ENCODE assay signal across 8 cellular contexts in the genomic region with DNA sequence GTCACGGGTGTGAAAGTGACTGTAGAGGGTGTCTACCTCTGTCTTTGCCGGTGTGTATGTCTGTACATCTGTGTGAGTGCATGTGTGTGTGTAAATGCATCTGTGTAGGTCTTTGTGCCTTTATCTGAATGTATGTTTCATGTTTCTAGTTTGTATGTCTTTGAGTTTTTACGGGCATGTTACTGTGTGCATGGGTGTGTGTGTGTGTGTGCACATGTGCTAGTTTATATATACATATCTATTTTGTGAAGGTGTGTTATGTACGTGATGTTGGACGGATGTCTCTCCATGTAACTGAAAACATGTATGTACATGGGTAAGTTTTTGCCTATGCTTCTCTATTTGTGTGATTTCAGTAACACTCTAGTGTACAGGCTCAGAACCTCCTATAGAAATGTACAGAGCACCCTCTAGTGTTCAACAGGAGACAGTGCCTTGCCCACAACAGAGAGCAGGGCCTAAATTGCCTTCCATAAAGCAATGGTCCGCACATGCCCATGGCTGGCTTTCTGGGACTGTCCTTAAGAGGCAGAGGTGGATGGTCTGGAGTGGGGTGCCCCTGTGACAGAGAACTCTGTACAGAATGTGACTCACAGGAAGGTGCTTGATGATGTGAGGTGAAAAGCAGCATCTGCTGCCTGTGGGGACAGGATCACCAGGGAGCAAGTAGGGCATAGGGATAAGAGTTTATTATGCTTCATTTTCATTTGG.
DNase-seq lines count a peak whose midpoint lies in the region; ATAC-seq and TF ChIP-seq lines count a peak whose summit lies in the region.

No MANE protein-coding gene starts in this region.

- H3K14ac ChIP-seq in IMR-90 (replicated peaks; ENCODE audit: low read depth, low read length) = peak overlapping the region; percentile 43; the same call in 1 of the 2 replicates

- H3K23ac ChIP-seq in IMR-90 (ENCODE audit: low read depth, low read length) = no peak overlapping the region

- WGBS in IMR-90 (ENCODE audit: extremely low coverage in 2 of 2, insufficient read length in 1 of 2), 2 experiments = no CpG with 5 or more reads among the region's 6 CpGs

- ATAC-seq in GM21825 (IDR thresholded peaks at IDR 0.05; ENCODE audit: unreplicated experiment) = peak; percentile 100
- ATAC-seq in IMR-90 (ENCODE audit: low read depth) = peak; percentile 94

- TF ChIP-seq POLR2A in IMR-90 (IDR thresholded peaks at IDR 0.05; ENCODE audit: low read depth, low read length) = no peak

- peak overlapping the region; percentile 45; the same call in 1 of the 2 replicates for H2BK20ac ChIP-seq in IMR-90 (ENCODE audit: low read depth, low read length)

- H4K5ac ChIP-seq in IMR-90 (ENCODE audit: low read depth, low read length) = no peak overlapping the region; the same call in 1 of the 2 replicates

- H3K9me3 ChIP-seq in IMR-90 (ENCODE audit: control insufficient read depth, insufficient read depth, low read length) (no peaks in the 10 kb centered on the region), OCI-LY3 (ENCODE audit: insufficient read depth, low read length) (no peaks in the 10 kb centered on the region)

- peak overlapping the region; percentile 73; the same call in 1 of the 2 replicates for H2AK5ac ChIP-seq in IMR-90 (ENCODE audit: low read depth, low read length)

- H3K4me3 ChIP-seq in IMR-90 (ENCODE audit: insufficient read depth, low read depth, low read length) (no peak overlapping the region), OCI-LY3 (ENCODE audit: low read length) (peak overlapping the region; percentile 63), astrocyte of the spinal cord (ENCODE audit: low read depth, low read length) (no peak overlapping the region)

- no peak overlapping the region for H3K27ac Mint-ChIP-seq in activated naive CD4-positive, alpha-beta T cell treated with anti-CD3 and anti-CD28 coated beads for 36 hours

- H3K18ac ChIP-seq in IMR-90 (ENCODE audit: low read depth, low read length) = no peak overlapping the region

- no peaks in the 10 kb centered on the region for H4K20me1 ChIP-seq in IMR-90 (ENCODE audit: insufficient read depth, low read length)
- H4K20me1 ChIP-seq in OCI-LY3 (ENCODE audit: insufficient read depth, low read length) = no peaks in the 10 kb centered on the region

- peak overlapping the region; percentile 51 for H2BK5ac ChIP-seq in IMR-90 (ENCODE audit: low read depth, low read length, poor library complexity, severe bottlenecking)

- H3K27ac ChIP-seq in IMR-90 (ENCODE audit: insufficient read depth, low read length) (no peak overlapping the region), OCI-LY3 (ENCODE audit: low read length) (no peak overlapping the region)

- H2AK9ac ChIP-seq in IMR-90 (replicated peaks; ENCODE audit: low read depth, low read length, poor library complexity) = no peak overlapping the region

- no TSS peak for BruUV-seq in IMR-90 (replicated peaks; lab: Mats Ljungman, UMichigan)

- H3K9ac ChIP-seq in IMR-90 (ENCODE audit: low read depth, low read length) (0 out of 2 replicates have a peak overlapping the region, but pooled peaks have one; percentile 22), OCI-LY3 (ENCODE audit: low read length) (peak overlapping the region; percentile 10; the same call in 1 of the 2 replicates)

- peak; percentile 97 for TF ChIP-seq RAD21 in IMR-90 (IDR thresholded peaks at IDR 0.05; ENCODE audit: low read length)

- H3K9me3 Mint-ChIP-seq in activated naive CD4-positive, alpha-beta T cell treated with anti-CD3 and anti-CD28 coated beads for 36 hours = no peaks in the 10 kb centered on the region

- no peaks in the 10 kb centered on the region for H3K79me2 ChIP-seq in OCI-LY3 (ENCODE audit: low read length)

- intact Hi-C loops in activated naive CD4-positive, alpha-beta T cell treated with anti-CD3 and anti-CD28 coated beads for 36 hours (cut with micrococcal nuclease) = loop anchor here (1.0 to 10.0 kb wide), 7 partner anchors 243 to 1454 kb away; no protein-coding TSS in a partner anchor
- intact Hi-C loops in IMR-90 (cut with micrococcal nuclease) = loop anchor here (1.0 to 10.0 kb wide), 8 partner anchors 86 to 1192 kb away; no protein-coding TSS in a partner anchor

- peak overlapping the region in 1 of 2 experiments; percentile 64; a peak in 1 of 4 replicates for H4K8ac ChIP-seq in IMR-90 (ENCODE audit: low read depth in 2 of 2, low read length in 2 of 2)

- H3K9me1 ChIP-seq in IMR-90 (ENCODE audit: insufficient read depth, low read length) = peaks cover 4% of the 10 kb centered on the region; the same call in 1 of the 2 replicates

- H3K4me1 ChIP-seq in IMR-90 (ENCODE audit: control insufficient read depth, insufficient read depth, low read length) = peaks cover 3% of the 10 kb centered on the region
- peaks cover 10% of the 10 kb centered on the region for H3K4me1 ChIP-seq in OCI-LY3 (ENCODE audit: low read length)

- no peaks in the 10 kb centered on the region for H3K79me1 ChIP-seq in IMR-90 (ENCODE audit: low read depth in 1 of 2, low read length in 2 of 2)

- 0 out of 3 replicates have a peak overlapping the region, but pooled peaks have one; percentile 5 for H2BK15ac ChIP-seq in IMR-90 (ENCODE audit: low read depth, low read length)

- 0 out of 2 replicates have a peak overlapping the region, but pooled peaks have one; percentile 13 for H4K91ac ChIP-seq in IMR-90 (ENCODE audit: insufficient read depth, low read depth, low read length)

- no peaks in the 10 kb centered on the region for H3K4me1 Mint-ChIP-seq in activated naive CD4-positive, alpha-beta T cell treated with anti-CD3 and anti-CD28 coated beads for 36 hours (ENCODE audit: low read depth)

- POLR2A ChIA-PET in IMR-90 (lab: Charles Lee; ENCODE audit: unreplicated experiment) = no interaction called here

- H3K4me3 Mint-ChIP-seq in activated naive CD4-positive, alpha-beta T cell treated with anti-CD3 and anti-CD28 coated beads for 36 hours = no peak overlapping the region

- no peak overlapping the region for H3K56ac ChIP-seq in IMR-90 (ENCODE audit: extremely low read depth, insufficient read depth, low read length)

- in situ Hi-C loops in IMR-90 (cut with MboI; ENCODE audit: low sequenced_read_pairs) = loop anchor here (5.0 to 10.0 kb wide), 3 partner anchors 244 to 722 kb away; a partner anchor contains a TSS
- in situ Hi-C loops in astrocyte of the spinal cord (cut with HindIII; ENCODE audit: low sequenced_read_pairs) = no loop called here

- H2AFZ ChIP-seq in IMR-90 (replicated peaks; ENCODE audit: low read length, poor library complexity) (peak overlapping the region; percentile 87), OCI-LY3 (ENCODE audit: low read depth, low read length) (peak overlapping the region; percentile 78)

- H3K27me3 ChIP-seq in IMR-90 (ENCODE audit: control insufficient read depth, insufficient read depth, low read length) (no peaks in the 10 kb centered on the region), OCI-LY3 (ENCODE audit: low read depth, low read length) (no peaks in the 10 kb centered on the region)

- peak overlapping the region; percentile 51 for H3K4ac ChIP-seq in IMR-90 (ENCODE audit: low read depth, low read length)

- H3K36me3 Mint-ChIP-seq in activated naive CD4-positive, alpha-beta T cell treated with anti-CD3 and anti-CD28 coated beads for 36 hours (ENCODE audit: low read depth) = no peaks in the 10 kb centered on the region

- peak; percentile 94 for TF ChIP-seq CTCF in IMR-90 (conservative IDR thresholded peaks at IDR 0.05; ENCODE audit: low read depth, low read length)
- peak; percentile 97 for TF ChIP-seq CTCF in OCI-LY3 (IDR thresholded peaks at IDR 0.05; ENCODE audit: low read depth, low read length)
- TF ChIP-seq CTCF in astrocyte of the spinal cord (IDR thresholded peaks at IDR 0.05; ENCODE audit: low read depth, low read length) = peak; percentile 93

- peaks cover 17% of the 10 kb centered on the region for H3K27me3 Mint-ChIP-seq in activated naive CD4-positive, alpha-beta T cell treated with anti-CD3 and anti-CD28 coated beads for 36 hours (ENCODE audit: low read depth)

- CTCF ChIA-PET in activated naive CD4-positive, alpha-beta T cell treated with anti-CD3 and anti-CD28 coated beads for 36 hours (lab: Charles Lee) = interaction anchor here (0.6 kb wide), 1 partner anchor 1192 kb away, joined by 3 read pairs; no protein-coding TSS in a partner anchor
- CTCF ChIA-PET in IMR-90 (lab: Yijun Ruan, JAX) = no interaction called here

- peak; percentile 42 for DNase-seq in activated naive CD4-positive, alpha-beta T cell treated with anti-CD3 and anti-CD28 coated beads for 36 hours
- no peak for DNase-seq in activated naive CD4-positive, alpha-beta T cell (lab: John Stamatoyannopoulos, UW)
- DNase-seq in IMR-90 = peak; percentile 84
- DNase-seq in astrocyte of the spinal cord (ENCODE audit: low read depth, low spot score) = peak; percentile 80
- DNase-seq in iPS-NIHi11 (ENCODE audit: low spot score) = peak; percentile 69
- DNase-seq in stimulated activated CD4-positive, alpha-beta T cell treated with anti-CD3 and anti-CD28 coated beads, Interleukin-1b, Interleukin-23, amount 100 ng/mL, for 48 hours = peak; percentile 8

- H3K4me2 ChIP-seq in IMR-90 (ENCODE audit: low read depth, low read length) = no peak overlapping the region
- H3K4me2 ChIP-seq in OCI-LY3 (ENCODE audit: low read length) = peak overlapping the region; percentile 76

- H3K36me3 ChIP-seq in IMR-90 (ENCODE audit: control insufficient read depth, insufficient read depth, low read length) (no peaks in the 10 kb centered on the region), OCI-LY3 (replicated peaks; ENCODE audit: low read depth, low read length) (no peaks in the 10 kb centered on the region)

- dilution Hi-C loops in IMR-90 (cut with HindIII; ENCODE audit: low sequenced_read_pairs, unreplicated experiment) = no loop called here

- peak overlapping the region; percentile 61; the same call in 1 of the 2 replicates for H2BK120ac ChIP-seq in IMR-90 (ENCODE audit: low read depth, low read length)

TF ChIP-seq in IMR-90, 13 proteins besides CTCF, POLR2A, EP300 and RAD21:
- TF ChIP-seq SMC3 (IDR thresholded peaks at IDR 0.05; ENCODE audit: low read depth, low read length) (peak; percentile 89), CHD1 (IDR thresholded peaks at IDR 0.05; ENCODE audit: low read depth, low read length) (no peak)

Comparison
In these comparisons a context has a peak if more than half of its experiments do, and no peak if none do; other contexts are left out.
1. DNase-seq: peak in activated naive CD4-positive, alpha-beta T cell treated with anti-CD3 and anti-CD28 coated beads for 36 hours (single experiment), IMR-90 (single experiment), astrocyte of the spinal cord (single experiment), iPS-NIHi11 (single experiment) and stimulated activated CD4-positive, alpha-beta T cell treated with anti-CD3 and anti-CD28 coated beads, Interleukin-1b, Interleukin-23, amount 100 ng/mL, for 48 hours (single experiment); none in activated naive CD4-positive, alpha-beta T cell (0 of 4).
2. Peak in every context shown above with its lines, with median percentiles within 50 percentile points of each other: CTCF ChIP-seq.